8 cellular contexts compared by ENCODE assay signal in genomic region chr7:106070567-106071254, GRCh38. TPM values are rescaled to one million over a fixed set of nuclear protein-coding genes. Genes with fewer than 3 reads are reported as not detected.
DNase-seq lines count a peak whose midpoint lies in the region; ATAC-seq lines count a peak whose summit lies in the region.

No MANE protein-coding gene starts in this region.

- no peak for DNase-seq in activated CD4-positive, alpha-beta T cell treated with anti-CD3 and anti-CD28 coated beads for 36 hours
- DNase-seq in activated CD4-positive, alpha-beta T cell treated with anti-CD3 and anti-CD28 coated beads for 1 hour: no peak
- peak; percentile 62 for DNase-seq in NCI-H510A treated with DMSO at 0.1 percent for 48 hours (lab: John Stamatoyannopoulos, UW)
- no peak for DNase-seq in stimulated activated effector memory CD8-positive, alpha-beta T cell treated with anti-CD3 and anti-CD28 coated beads, Interleukin-12 subunit alpha, Interleukin-12 subunit beta, amount 100 ng/mL, for 72 hours (ENCODE audit: low spot score in 2 of 2)
- DNase-seq in posterior cingulate gyrus: no peak
- no peak for DNase-seq in NCI-H2196 (lab: John Stamatoyannopoulos, UW; ENCODE audit: unreplicated experiment)

- H3K27me3 Mint-ChIP-seq in activated CD4-positive, alpha-beta T cell treated with anti-CD3 and anti-CD28 coated beads for 36 hours: no peaks in the 10 kb centered on the region
- peaks cover 3% of the 10 kb centered on the region for H3K27me3 Mint-ChIP-seq in dendritic cell treated with granulocyte-macrophage colony-stimulating factor and Interleukin-4, amounts not matched to agents 40 ng/mL and 50 ng/mL, for 4 days

- no peak for ATAC-seq in activated CD4-positive, alpha-beta T cell treated with anti-CD3 and anti-CD28 coated beads for 36 hours
- no peak for ATAC-seq in stimulated activated effector memory CD8-positive, alpha-beta T cell treated with anti-CD3 and anti-CD28 coated beads, Interleukin-12 subunit alpha, Interleukin-12 subunit beta, amount 100 ng/mL, for 72 hours
- no peak for ATAC-seq in HG03095 (IDR thresholded peaks at IDR 0.05; ENCODE audit: unreplicated experiment)

- peak overlapping the region; percentile 95 for H3K27ac Mint-ChIP-seq in activated CD4-positive, alpha-beta T cell treated with anti-CD3 and anti-CD28 coated beads for 36 hours
- peak overlapping the region; percentile 27 for H3K27ac Mint-ChIP-seq in dendritic cell treated with granulocyte-macrophage colony-stimulating factor and Interleukin-4, amounts not matched to agents 40 ng/mL and 50 ng/mL, for 4 days
- H3K27ac Mint-ChIP-seq in stimulated activated effector memory CD8-positive, alpha-beta T cell treated with anti-CD3 and anti-CD28 coated beads, Interleukin-12 subunit alpha, Interleukin-12 subunit beta, amount 100 ng/mL, for 72 hours: peak overlapping the region; percentile 88

- POLR2A ChIA-PET in activated CD4-positive, alpha-beta T cell treated with anti-CD3 and anti-CD28 coated beads for 36 hours (lab: Charles Lee): interaction anchor here (0.6 to 1.6 kb wide), 4 partner anchors 10 to 979 kb away, joined by 4 to 6 read pairs (median 5); partner anchors contain the start of gene SYPL1

- peaks cover 35% of the 10 kb centered on the region for H3K4me1 Mint-ChIP-seq in activated CD4-positive, alpha-beta T cell treated with anti-CD3 and anti-CD28 coated beads for 36 hours
- peaks cover 21% of the 10 kb centered on the region for H3K4me1 Mint-ChIP-seq in dendritic cell treated with granulocyte-macrophage colony-stimulating factor and Interleukin-4, amounts not matched to agents 40 ng/mL and 50 ng/mL, for 4 days (ENCODE audit: low read depth)
- H3K4me1 Mint-ChIP-seq in stimulated activated effector memory CD8-positive, alpha-beta T cell treated with anti-CD3 and anti-CD28 coated beads, Interleukin-12 subunit alpha, Interleukin-12 subunit beta, amount 100 ng/mL, for 72 hours: peaks cover 23% of the 10 kb centered on the region

- H3K36me3 Mint-ChIP-seq in activated CD4-positive, alpha-beta T cell treated with anti-CD3 and anti-CD28 coated beads for 36 hours (ENCODE audit: low read depth): no peaks in the 10 kb centered on the region
- no peaks in the 10 kb centered on the region for H3K36me3 Mint-ChIP-seq in dendritic cell treated with granulocyte-macrophage colony-stimulating factor and Interleukin-4, amounts not matched to agents 40 ng/mL and 50 ng/mL, for 4 days (ENCODE audit: low read depth)
- H3K36me3 Mint-ChIP-seq in stimulated activated effector memory CD8-positive, alpha-beta T cell treated with anti-CD3 and anti-CD28 coated beads, Interleukin-12 subunit alpha, Interleukin-12 subunit beta, amount 100 ng/mL, for 72 hours: no peaks in the 10 kb centered on the region

- H3K9me3 Mint-ChIP-seq in activated CD4-positive, alpha-beta T cell treated with anti-CD3 and anti-CD28 coated beads for 36 hours (ENCODE audit: low read depth): no peaks in the 10 kb centered on the region
- no peaks in the 10 kb centered on the region for H3K9me3 Mint-ChIP-seq in dendritic cell treated with granulocyte-macrophage colony-stimulating factor and Interleukin-4, amounts not matched to agents 40 ng/mL and 50 ng/mL, for 4 days
- H3K9me3 Mint-ChIP-seq in stimulated activated effector memory CD8-positive, alpha-beta T cell treated with anti-CD3 and anti-CD28 coated beads, Interleukin-12 subunit alpha, Interleukin-12 subunit beta, amount 100 ng/mL, for 72 hours: no peaks in the 10 kb centered on the region

- intact Hi-C loops in activated CD4-positive, alpha-beta T cell treated with anti-CD3 and anti-CD28 coated beads for 36 hours (cut with DNase I, micrococcal nuclease): loop anchor here (1.0 to 5.0 kb wide), 4 partner anchors 41 to 357 kb away; partner anchors contain the start of gene SYPL1 (in 1 of the 2)
- intact Hi-C loops in dendritic cell treated with granulocyte-macrophage colony-stimulating factor and Interleukin-4, amounts not matched to agents 40 ng/mL and 50 ng/mL, for 4 days (cut with micrococcal nuclease): no loop called here
- intact Hi-C loops in posterior cingulate gyrus (cut with DNase I): no loop called here

- H3K4me3 Mint-ChIP-seq in activated CD4-positive, alpha-beta T cell treated with anti-CD3 and anti-CD28 coated beads for 36 hours: peak overlapping the region; percentile 60
- H3K4me3 Mint-ChIP-seq in dendritic cell treated with granulocyte-macrophage colony-stimulating factor and Interleukin-4, amounts not matched to agents 40 ng/mL and 50 ng/mL, for 4 days: no peak overlapping the region
- H3K4me3 Mint-ChIP-seq in stimulated activated effector memory CD8-positive, alpha-beta T cell treated with anti-CD3 and anti-CD28 coated beads, Interleukin-12 subunit alpha, Interleukin-12 subunit beta, amount 100 ng/mL, for 72 hours: peak overlapping the region; percentile 57

- CTCF ChIA-PET in activated CD4-positive, alpha-beta T cell treated with anti-CD3 and anti-CD28 coated beads for 36 hours (lab: Charles Lee): interaction anchor here (0.7 to 4.2 kb wide), 7 partner anchors 10 to 97 kb away, joined by 3 to 20 read pairs (median 6); no protein-coding TSS in a partner anchor

RNA-seq across cellular contexts. Expression of gene SYPL1, which starts 41.4 kb away (rescaled TPM):
- total RNA-seq in activated CD4-positive, alpha-beta T cell treated with anti-CD3 and anti-CD28 coated beads for 36 hours: 10 to 100 TPM; 23.7 to 28.8 TPM

Comparison
In these comparisons a context has a peak if more than half of its experiments do, and no peak if none do; other contexts are left out.
1. H3K27ac Mint-ChIP-seq: peak in every context shown above with its lines; median percentile 95 in activated CD4-positive, alpha-beta T cell treated with anti-CD3 and anti-CD28 coated beads for 36 hours; 88 in stimulated activated effector memory CD8-positive, alpha-beta T cell treated with anti-CD3 and anti-CD28 coated beads, Interleukin-12 subunit alpha, Interleukin-12 subunit beta, amount 100 ng/mL, for 72 hours; 27 in dendritic cell treated with granulocyte-macrophage colony-stimulating factor and Interleukin-4, amounts not matched to agents 40 ng/mL and 50 ng/mL, for 4 days.
2. intact Hi-C loops: an anchor here in activated CD4-positive, alpha-beta T cell treated with anti-CD3 and anti-CD28 coated beads for 36 hours (1.0 to 5.0 kb wide); none called in dendritic cell treated with granulocyte-macrophage colony-stimulating factor and Interleukin-4, amounts not matched to agents 40 ng/mL and 50 ng/mL, for 4 days and posterior cingulate gyrus.